ENCODE assay signal across 34 cellular contexts in genomic region chr9:69818946-69819345, GRCh38. TPM values are rescaled to one million over a fixed set of nuclear protein-coding genes. Genes with fewer than 3 reads are reported as not detected.
DNase-seq lines count a peak whose midpoint lies in the region; ATAC-seq, FAIRE-seq and TF ChIP-seq lines count a peak whose summit lies in the region.
"Had no signal": no experiment of that assay in that cellular context is flagged by ENCODE, and none has a peak within 500 bp of the region (broad histone marks: within the 10 kb centered on the region; RNA-seq: fewer than 3 reads in every experiment).

No MANE protein-coding gene starts in this region.

- H3K79me2 ChIP-seq in Loucy (ENCODE audit: insufficient read depth, low read length) (no peaks in the 10 kb centered on the region), astrocyte (ENCODE audit: insufficient read depth, low read length) (no peaks in the 10 kb centered on the region), osteoblast (ENCODE audit: insufficient read depth, low read length) (no peaks in the 10 kb centered on the region)

- H2AFZ ChIP-seq in Loucy (ENCODE audit: low read length): no peak overlapping the region
- H2AFZ ChIP-seq in astrocyte (ENCODE audit: low read depth, low read length): no peak overlapping the region
- H2AFZ ChIP-seq in osteoblast (ENCODE audit: low read length): peak overlapping the region; percentile 44
- H2AFZ ChIP-seq: PC-9 had no signal

- H3K27ac ChIP-seq in astrocyte (ENCODE audit: low read depth, low read length) (no peak overlapping the region), osteoblast (ENCODE audit: low read depth, low read length) (no peak overlapping the region)
- H3K27ac ChIP-seq: adrenal gland, HL-60, ovary, PC-9, transverse colon had no signal

- H3K4me1 ChIP-seq in Loucy (ENCODE audit: insufficient read depth, low read length, poor library complexity, severe bottlenecking) (peaks cover 26% of the 10 kb centered on the region), astrocyte (ENCODE audit: insufficient read depth, low read length) (peaks cover 5% of the 10 kb centered on the region), osteoblast (ENCODE audit: insufficient read depth, low read length) (peaks cover 6% of the 10 kb centered on the region)
- H3K4me1 ChIP-seq: adrenal gland had no signal

- no peaks in the 10 kb centered on the region for H3F3A ChIP-seq in Loucy (ENCODE audit: low read depth)

- no peak overlapping the region for H3K4me3 ChIP-seq in Loucy (ENCODE audit: low read length, poor library complexity, severe bottlenecking)
- H3K4me3 ChIP-seq in astrocyte (ENCODE audit: insufficient read depth, low read depth, low read length): no peak overlapping the region
- H3K4me3 ChIP-seq in osteoblast (ENCODE audit: insufficient read depth, low read length): no peak overlapping the region
- H3K4me3 ChIP-seq: adrenal gland, ovary, PC-9, transverse colon had no signal

- H3K27me3 Mint-ChIP-seq in astrocyte (ENCODE audit: low read depth, unreplicated experiment): peaks cover 10% of the 10 kb centered on the region

- no peak for FAIRE-seq in astrocyte (lab: Jason Lieb, UNC)
- FAIRE-seq: bronchial epithelial cell, colon, keratinocyte, small intestine had no signal

- H4K20me1 ChIP-seq in Loucy (ENCODE audit: insufficient read depth, low read length, poor library complexity, severe bottlenecking) (no peaks in the 10 kb centered on the region), astrocyte (ENCODE audit: insufficient read depth, low read length) (no peaks in the 10 kb centered on the region), osteoblast (ENCODE audit: insufficient read depth, low read length) (no peaks in the 10 kb centered on the region)

- H3K4me2 ChIP-seq in Loucy (ENCODE audit: low read depth, low read length, poor library complexity, severe bottlenecking) (peak overlapping the region; percentile 28), astrocyte (ENCODE audit: low read length) (no peak overlapping the region), osteoblast (ENCODE audit: insufficient read depth, low read length) (peak overlapping the region; percentile 31)
- H3K4me2 ChIP-seq: PC-9 had no signal

- no peak overlapping the region for H3K4me3 Mint-ChIP-seq in astrocyte (ENCODE audit: unreplicated experiment)
- H3K4me3 Mint-ChIP-seq: CD4-positive, alpha-beta memory T cell; H9; natural killer cell treated with Interleukin-12 subunit alpha and Interleukin-12 subunit beta and Interleukin-15 and Interleukin-18, amount 100 ng/mL, for 72 hours had no signal

- H3K9me3 ChIP-seq in Loucy (ENCODE audit: insufficient read depth, low read depth, low read length) (no peaks in the 10 kb centered on the region), astrocyte (ENCODE audit: insufficient read depth, low read depth, low read length) (no peaks in the 10 kb centered on the region), osteoblast (ENCODE audit: low read depth, low read length) (no peaks in the 10 kb centered on the region)
- H3K9me3 ChIP-seq: adrenal gland, ovary, transverse colon had no signal

- H3K9ac ChIP-seq in Loucy (ENCODE audit: low read depth, low read length, poor library complexity, severe bottlenecking) (no peak overlapping the region), astrocyte (ENCODE audit: low read length) (no peak overlapping the region)

- H3K9me2 ChIP-seq in Loucy (replicated peaks; ENCODE audit: low read depth, low read length): no peaks in the 10 kb centered on the region

- H3K9me3 Mint-ChIP-seq in astrocyte (ENCODE audit: unreplicated experiment): no peaks in the 10 kb centered on the region
- H3K9me3 Mint-ChIP-seq: CD4-positive, alpha-beta memory T cell; H9; natural killer cell treated with Interleukin-12 subunit alpha and Interleukin-12 subunit beta and Interleukin-15 and Interleukin-18, amount 100 ng/mL, for 72 hours had no signal

- DNase-seq in NCI-H2107 treated with DMSO at 0.1 percent for 48 hours (lab: John Stamatoyannopoulos, UW; ENCODE audit: unreplicated experiment) (peak; percentile 49), NCI-H2107 (lab: John Stamatoyannopoulos, UW) (no peak), astrocyte (ENCODE audit: low read depth) (peak; percentile 47), osteoblast (ENCODE audit: insufficient read length, low spot score, missing footprints) (no peak), SW480 (ENCODE audit: low spot score) (no peak), HPDE6-E6E7 (ENCODE audit: extremely low spot score) (no peak)
- DNase-seq: activated gamma-delta T cell; activated T-cell treated with anti-CD3 and anti-CD28 coated beads, Interleukin-2, amount 50 U/mL, for 1 hour; adrenal gland; CD4-positive, alpha-beta memory T cell; effector CD4-positive, alpha-beta T cell; glutamatergic neuron; H9; NCI-H1092 treated with DMSO at 0.1 percent for 48 hours; NCI-H187 treated with DMSO at 0.1 percent for 48 hours; NCI-H524 treated with DMSO at 0.1 percent for 48 hours; NK-92 treated with Interleukin-12 subunit alpha and Interleukin-12 subunit beta, amount 100 ng/mL, for 24 hours; ovary; PC-9; small intestine; stimulated activated CD4-positive, alpha-beta T cell treated with anti-CD3 and anti-CD28 coated beads, Interleukin-1b, Interleukin-23, amount 100 ng/mL, for 48 hours; stimulated activated CD8-positive, alpha-beta memory T cell treated with anti-CD3 and anti-CD28 coated beads, Interleukin-4, amount 100 ng/mL, for 48 hours; T1000; transverse colon had no signal

- H3K27me3 ChIP-seq in Loucy (ENCODE audit: insufficient read depth, low read length, poor library complexity, severe bottlenecking) (no peaks in the 10 kb centered on the region), astrocyte (ENCODE audit: insufficient read depth, low read length) (no peaks in the 10 kb centered on the region), osteoblast (ENCODE audit: insufficient read depth, low read length) (peaks cover 3% of the 10 kb centered on the region)
- H3K27me3 ChIP-seq: adrenal gland, ovary had no signal

- H3K36me3 Mint-ChIP-seq in astrocyte (ENCODE audit: low read depth, unreplicated experiment): no peaks in the 10 kb centered on the region
- H3K36me3 Mint-ChIP-seq: CD4-positive, alpha-beta memory T cell; natural killer cell treated with Interleukin-12 subunit alpha and Interleukin-12 subunit beta and Interleukin-15 and Interleukin-18, amount 100 ng/mL, for 72 hours had no signal

- H3K36me3 ChIP-seq in Loucy (ENCODE audit: insufficient read depth, low read length): no peaks in the 10 kb centered on the region
- H3K36me3 ChIP-seq in astrocyte (ENCODE audit: insufficient read depth, low read length): no peaks in the 10 kb centered on the region
- H3K36me3 ChIP-seq in osteoblast (ENCODE audit: insufficient read depth, low read length): no peaks in the 10 kb centered on the region
- H3K36me3 ChIP-seq: adrenal gland, ovary, transverse colon had no signal

- TF ChIP-seq CTCF in Loucy (conservative IDR thresholded peaks at IDR 0.05; ENCODE audit: low read length) (no peak), astrocyte (IDR thresholded peaks at IDR 0.05; ENCODE audit: insufficient read depth, low read depth, low read length) (no peak), osteoblast (IDR thresholded peaks at IDR 0.05; ENCODE audit: extremely low read depth, low read depth, low read length) (no peak)

- ATAC-seq in GM19328 (IDR thresholded peaks at IDR 0.05; ENCODE audit: unreplicated experiment): no peak
- ATAC-seq: natural killer cell treated with Interleukin-12 subunit alpha and Interleukin-12 subunit beta and Interleukin-15 and Interleukin-18, amount 100 ng/mL, for 72 hours; Right ventricle myocardium inferior had no signal

- H3K4me1 Mint-ChIP-seq in astrocyte (ENCODE audit: low read depth, unreplicated experiment): peaks cover 9% of the 10 kb centered on the region

- no peak overlapping the region for H3K27ac Mint-ChIP-seq in astrocyte (ENCODE audit: unreplicated experiment)
- H3K27ac Mint-ChIP-seq: CD4-positive, alpha-beta memory T cell; H9; natural killer cell treated with Interleukin-12 subunit alpha and Interleukin-12 subunit beta and Interleukin-15 and Interleukin-18, amount 100 ng/mL, for 72 hours had no signal

RNA-seq across cellular contexts. Expression of gene CFAP95, which starts 1.7 kb away (rescaled TPM):
- total RNA-seq in astrocyte (0.53 and 0.91 TPM in 2 replicates), osteoblast (not detected in 2 replicates)
- total RNA-seq: A172; bronchial epithelial cell; CD4-positive, alpha-beta memory T cell; liver; natural killer cell treated with Interleukin-12 subunit alpha and Interleukin-12 subunit beta and Interleukin-15 and Interleukin-18, amount 100 ng/mL, for 72 hours; PC-9 had no signal

RNA-seq across cellular contexts. Expression of gene PTAR1, which starts 59.1 kb away (rescaled TPM):
- total RNA-seq in astrocyte: 73.9 and 76.8 TPM in 2 replicates
- 66.6 and 67.2 TPM in 2 replicates for total RNA-seq in osteoblast

Comparison
In these comparisons a context has a peak if more than half of its experiments do, and no peak if none do; other contexts are left out.
1. DNase-seq: peak in NCI-H2107 treated with DMSO at 0.1 percent for 48 hours (single experiment) and astrocyte (single experiment); none in NCI-H2107 (single experiment), osteoblast (single experiment), SW480 (single experiment) and HPDE6-E6E7 (single experiment).